In genomic region chr11:834371-835316, GRCh38 we compare ENCODE assay signal across 8 cellular contexts. TPM values are rescaled to one million over a fixed set of nuclear protein-coding genes. Genes with fewer than 3 reads are reported as not detected.
DNase-seq lines count a peak whose midpoint lies in the region; ATAC-seq and TF ChIP-seq lines count a peak whose summit lies in the region.

No MANE protein-coding gene starts in this region.

- CTCF ChIA-PET in CD8-positive, alpha-beta T cell (lab: Charles Lee) = interaction anchor here (1.0 to 1.5 kb wide), 2 partner anchors 9 to 217 kb away, joined by 3 read pairs; no protein-coding TSS in a partner anchor

- intact Hi-C loops in CD8-positive, alpha-beta T cell (cut with DNase I, micrococcal nuclease) = no loop called here

- peaks cover 21% of the 10 kb centered on the region for H3K4me1 Mint-ChIP-seq in CD8-positive, alpha-beta T cell (ENCODE audit: low read depth)

- H3K9me3 ChIP-seq in CD8-positive, alpha-beta T cell (ENCODE audit: low read length) = no peaks in the 10 kb centered on the region
- H3K9me3 ChIP-seq in duodenal mucosa (ENCODE audit: control insufficient read depth in 1 of 2, low read length in 2 of 2) (no peaks in the 10 kb centered on the region), muscle layer of colon (ENCODE audit: low read length) (no peaks in the 10 kb centered on the region)

- peak overlapping the region; percentile 66 for H3K4me3 Mint-ChIP-seq in CD8-positive, alpha-beta T cell

- POLR2A ChIA-PET in CD8-positive, alpha-beta T cell (lab: Charles Lee) = interaction anchor here (1.1 to 4.9 kb wide), 3 partner anchors 7 to 15 kb away, joined by 3 to 24 read pairs (median 6); partner anchors contain the start of genes POLR2L and TSPAN4

- no peak for DNase-seq in CD8-positive, alpha-beta T cell
- peak; percentile 93 for DNase-seq in RKO (ENCODE audit: low spot score)

- peaks cover 41% of the 10 kb centered on the region for H3K4me1 ChIP-seq in CD8-positive, alpha-beta T cell (ENCODE audit: insufficient read depth, low read length)
- H3K4me1 ChIP-seq in duodenal mucosa (ENCODE audit: control insufficient read depth in 1 of 2, insufficient read depth in 2 of 2, low read length in 2 of 2) (peaks cover 46 to 62% of the 10 kb centered on the region in 2 donors), muscle layer of colon (ENCODE audit: insufficient read depth, low read length) (peaks cover 24% of the 10 kb centered on the region)

- H3K4me3 ChIP-seq in CD8-positive, alpha-beta T cell (ENCODE audit: low read depth, low read length) = no peak overlapping the region
- H3K4me3 ChIP-seq in duodenal mucosa (ENCODE audit: low read depth in 1 of 2, low read length in 2 of 2) = peak overlapping the region; percentile 75 to 78
- H3K4me3 ChIP-seq in muscle layer of colon (ENCODE audit: low read depth in 1 of 2, low read length in 2 of 2) = peak overlapping the region; percentile 11 to 56

- ATAC-seq in CD8-positive, alpha-beta T cell = no peak
- ATAC-seq in GM21515 (IDR thresholded peaks at IDR 0.05; ENCODE audit: unreplicated experiment) (no peak), GM18867 (IDR thresholded peaks at IDR 0.05; ENCODE audit: unreplicated experiment) (no peak), HG03196 (IDR thresholded peaks at IDR 0.05; ENCODE audit: unreplicated experiment) (no peak), HG02870 (IDR thresholded peaks at IDR 0.05; ENCODE audit: unreplicated experiment) (no peak)

- no peak for TF ChIP-seq CTCF in CD8-positive, alpha-beta T cell (IDR thresholded peaks at IDR 0.05)

- peaks cover 3% of the 10 kb centered on the region for H3K27me3 ChIP-seq in CD8-positive, alpha-beta T cell (ENCODE audit: insufficient read depth, low read length)
- H3K27me3 ChIP-seq in duodenal mucosa (ENCODE audit: control insufficient read depth in 1 of 2, insufficient read depth in 2 of 2, low read length in 2 of 2) (no peaks in the 10 kb centered on the region), muscle layer of colon (ENCODE audit: control insufficient read depth in 1 of 2, insufficient read depth in 2 of 2, low read length in 2 of 2) (peaks cover 0 to 29% of the 10 kb centered on the region in 2 donors)

- H3K27me3 Mint-ChIP-seq in CD8-positive, alpha-beta T cell (ENCODE audit: low read depth) = peaks cover 2% of the 10 kb centered on the region

- no peak overlapping the region for H3K27ac ChIP-seq in CD8-positive, alpha-beta T cell (ENCODE audit: low read depth, low read length)
- H3K27ac ChIP-seq in duodenal mucosa (ENCODE audit: low read depth, low read length) (peak overlapping the region; percentile 92), muscle layer of colon (ENCODE audit: low read depth, low read length) (peak overlapping the region; percentile 93)

- peaks cover 13% of the 10 kb centered on the region for H3K36me3 Mint-ChIP-seq in CD8-positive, alpha-beta T cell

- H3K9ac ChIP-seq in duodenal mucosa (ENCODE audit: low read depth in 1 of 2, low read length in 2 of 2) = peak overlapping the region; percentile 44 to 93
- H3K9ac ChIP-seq in muscle layer of colon (ENCODE audit: low read length) = peak overlapping the region; percentile 9

- no peaks in the 10 kb centered on the region for H3K36me3 ChIP-seq in CD8-positive, alpha-beta T cell (ENCODE audit: insufficient read depth, low read length)
- peaks cover 14 to 34% of the 10 kb centered on the region in 2 donors for H3K36me3 ChIP-seq in duodenal mucosa (ENCODE audit: control insufficient read depth in 1 of 2, insufficient read depth in 2 of 2, low read length in 2 of 2)
- H3K36me3 ChIP-seq in muscle layer of colon (ENCODE audit: insufficient read depth, low read length) = peaks cover 27% of the 10 kb centered on the region

- no peak overlapping the region for H3K27ac Mint-ChIP-seq in CD8-positive, alpha-beta T cell

- H3K9me3 Mint-ChIP-seq in CD8-positive, alpha-beta T cell = no peaks in the 10 kb centered on the region

RNA-seq across cellular contexts. Expression of gene CD151, which starts 1.9 kb away (rescaled TPM):
- total RNA-seq in CD8-positive, alpha-beta T cell = 10 to 100 TPM in 1 of 2 experiments, 1 to 10 TPM in 1; 8.7 to 11.9 TPM

RNA-seq across cellular contexts. Expression of gene CRACR2B, which starts 6.9 kb away (rescaled TPM):
- under 1 TPM; 0.30 to 0.81 TPM for total RNA-seq in CD8-positive, alpha-beta T cell

RNA-seq across cellular contexts. Expression of gene POLR2L, which starts 7.7 kb away (rescaled TPM):
- total RNA-seq in CD8-positive, alpha-beta T cell = 10 to 100 TPM; 22.8 to 26.2 TPM

RNA-seq across cellular contexts. Expression of gene TSPAN4, which starts 8.0 kb away (rescaled TPM):
- total RNA-seq in CD8-positive, alpha-beta T cell = 1 to 10 TPM; 2.1 to 2.2 TPM

RNA-seq across cellular contexts. Expression of gene PNPLA2, which starts 15.9 kb away (rescaled TPM):
- total RNA-seq in CD8-positive, alpha-beta T cell = 100 to 1,000 TPM; 210 to 234 TPM
